ENCODE assay signal across 11 cellular contexts in the genomic region with DNA sequence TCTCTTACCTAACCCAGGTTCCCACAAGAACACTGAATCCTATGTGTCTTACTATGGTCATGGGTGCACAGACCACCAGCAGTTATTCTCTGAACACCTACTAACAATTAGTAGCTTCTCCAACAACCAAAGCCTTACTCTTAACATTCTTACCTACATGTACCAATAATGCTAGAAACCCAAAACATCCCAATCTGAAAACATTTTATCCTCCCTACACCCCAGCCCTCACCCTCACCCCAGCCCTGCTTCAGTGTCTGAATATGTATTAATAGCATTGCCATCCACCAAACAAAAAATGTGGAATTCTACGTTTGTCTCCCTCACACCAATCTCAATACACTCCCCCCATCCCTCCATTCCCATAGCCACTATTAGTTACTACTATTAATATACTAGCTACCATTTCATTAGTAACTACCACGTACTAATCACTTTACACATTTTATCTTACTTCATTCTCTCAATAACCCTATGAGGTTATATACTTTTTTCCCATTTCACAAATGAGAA. TPM values are rescaled to one million over a fixed set of nuclear protein-coding genes. Genes with fewer than 3 reads are reported as not detected.
DNase-seq lines count a peak whose midpoint lies in the region; ATAC-seq and TF ChIP-seq lines count a peak whose summit lies in the region.
"Had no signal": no experiment of that assay in that cellular context is flagged by ENCODE, and none has a peak within 500 bp of the region (broad histone marks: within the 10 kb centered on the region; RNA-seq: fewer than 3 reads in every experiment).

No MANE protein-coding gene starts in this region.

- peaks cover 53% of the 10 kb centered on the region for H3K4me1 Mint-ChIP-seq in nephron progenitor cell

- no peak overlapping the region for H2AFZ ChIP-seq in DND-41 (ENCODE audit: low read depth, low read length)

- no peaks in the 10 kb centered on the region for H3K9me3 ChIP-seq in DND-41 (ENCODE audit: insufficient read depth, low read length, severe bottlenecking)
- no peaks in the 10 kb centered on the region for H3K9me3 ChIP-seq in MG63
- H3K9me3 ChIP-seq in testis = no peaks in the 10 kb centered on the region

- H3K4me3 ChIP-seq in DND-41 (ENCODE audit: low read depth in 1 of 2, low read length in 2 of 2) (peak overlapping the region in 1 of 2 experiments; percentile 99; a peak in 3 of 4 replicates), MG63 (peak overlapping the region; percentile 90; the same call in 1 of the 2 replicates), dorsolateral prefrontal cortex (peak overlapping the region in 48 of 59 donors; percentile 6 to 99 (median 94)), testis (no peak overlapping the region)

- peaks cover 7% of the 10 kb centered on the region for H3K27me3 Mint-ChIP-seq in nephron progenitor cell (ENCODE audit: low read depth, poor library complexity)

- peak overlapping the region; percentile 98 for H3K9ac ChIP-seq in DND-41 (ENCODE audit: low read depth, low read length)

- no peak for TF ChIP-seq POLR2A in testis (IDR thresholded peaks at IDR 0.05)

- TF ChIP-seq CTCF in DND-41 (IDR thresholded peaks at IDR 0.05; ENCODE audit: borderline replicate concordance, extremely low read depth, low read length, poor library complexity, severe bottlenecking) = no peak
- no peak for TF ChIP-seq CTCF in dorsolateral prefrontal cortex (IDR thresholded peaks at IDR 0.05 in 54 of 56, conservative IDR thresholded peaks at IDR 0.05 in 2 of 56; ENCODE audit: low read depth in 1 of 56, partially characterized antibody in 56 of 56)
- no peak for TF ChIP-seq CTCF in nephron progenitor cell (IDR thresholded peaks at IDR 0.05)
- TF ChIP-seq CTCF in testis (IDR thresholded peaks at IDR 0.05) = no peak

- peaks cover 86% of the 10 kb centered on the region for H3K79me2 ChIP-seq in DND-41 (ENCODE audit: insufficient read depth, low read length)

- H4K20me1 ChIP-seq in DND-41 (ENCODE audit: insufficient read depth, low read length) = peaks cover 64% of the 10 kb centered on the region

- DNase-seq in DND-41 (no peak), MG63 (no peak), dorsolateral prefrontal cortex (no peak), nephron progenitor cell (no peak), KG1 (lab: John Stamatoyannopoulos, UW) (no peak), testis (no peak)
- DNase-seq: NCI-H1048 had no signal

- H3K36me3 ChIP-seq in DND-41 (ENCODE audit: insufficient read depth, low read length) (peaks cover 40% of the 10 kb centered on the region), MG63 (peaks cover 48% of the 10 kb centered on the region), testis (ENCODE audit: low read depth, missing control alignments) (no peaks in the 10 kb centered on the region)

- H3K27ac ChIP-seq in DND-41 (ENCODE audit: low read length) (peak overlapping the region; percentile 8; the same call in 1 of the 2 replicates), dorsolateral prefrontal cortex (no peak overlapping the region), testis (no peak overlapping the region)

- no peaks in the 10 kb centered on the region for H3K9me3 Mint-ChIP-seq in nephron progenitor cell

- peaks cover 63% of the 10 kb centered on the region for H3K4me1 ChIP-seq in DND-41 (ENCODE audit: insufficient read depth, low read length)
- H3K4me1 ChIP-seq in testis = peaks cover 19% of the 10 kb centered on the region

- no peak for ATAC-seq in DND-41 (ENCODE audit: insufficient read depth, low read depth)
- ATAC-seq in GM21526 (IDR thresholded peaks at IDR 0.05; ENCODE audit: low FRiP score, unreplicated experiment) = no peak
- no peak for ATAC-seq in GM21360 (IDR thresholded peaks at IDR 0.05; ENCODE audit: unreplicated experiment)
- ATAC-seq: Panc1, sciatic nerve had no signal

- peak overlapping the region; percentile 82 for H3K4me2 ChIP-seq in DND-41 (ENCODE audit: insufficient read depth, low read length)

- no peak overlapping the region for H3K27ac Mint-ChIP-seq in nephron progenitor cell

- peaks cover 34% of the 10 kb centered on the region for H3K36me3 Mint-ChIP-seq in nephron progenitor cell (ENCODE audit: low read depth)

- H3K27me3 ChIP-seq in DND-41 (ENCODE audit: insufficient read depth, low read length, poor library complexity) = no peaks in the 10 kb centered on the region
- H3K27me3 ChIP-seq in MG63 = no peaks in the 10 kb centered on the region
- H3K27me3 ChIP-seq in dorsolateral prefrontal cortex = no peaks in the 10 kb centered on the region
- no peaks in the 10 kb centered on the region for H3K27me3 ChIP-seq in testis

- WGBS in testis, 2 donors = 39 to 48% methylated on average over 2 of the region's 2 CpGs

- intact Hi-C loops in dorsolateral prefrontal cortex (cut with DNase I) = no loop called here
- intact Hi-C loops in testis (cut with DNase I; ENCODE audit: low total_unique reads) = no loop called here

- H3K4me3 Mint-ChIP-seq in nephron progenitor cell = peak overlapping the region; percentile 94

RNA-seq across cellular contexts. Expression of a gene that starts 2.6 kb away (rescaled TPM):
- 16.9 and 43.4 TPM in 2 replicates for total RNA-seq in MG63 (2014; rRNA removed; shearing (Covaris generic); ENCODE audit: low replicate concordance)
- total RNA-seq in dorsolateral prefrontal cortex (10 to 100 TPM; 39.0 to 71.8 (median 55.0) TPM), testis (10 to 100 TPM; 63.7 to 88.7 TPM)
- 67.9 TPM for polyA plus RNA-seq in testis (ENCODE audit: insufficient read depth, low read depth, low replicate concordance)

Comparison
In these comparisons a context has a peak if more than half of its experiments do, and no peak if none do; other contexts are left out.
1. H3K4me3 ChIP-seq: peak in MG63 (single experiment) and dorsolateral prefrontal cortex (48 of 59); none in testis (0 of 2).